In genomic region chr3:143183668-143183970, GRCh38 we compare ENCODE assay signal across 1 cellular context.
TF ChIP-seq lines count a peak whose summit lies in the region.

No MANE protein-coding gene starts in this region.

TF ChIP-seq in K562, 482 proteins besides CTCF, POLR2A, EP300 and RAD21 (continued from another document and continues in another):
- TF ChIP-seq ZBTB40 (IDR thresholded peaks at IDR 0.05) (peak; percentile 51; the same call in 1 of the 2 replicates), ZBTB40 (CRISPR knock-in tag; IDR thresholded peaks at IDR 0.05) (no peak), ZNF76 (CRISPR knock-in tag; IDR thresholded peaks at IDR 0.05; ENCODE audit: borderline replicate concordance) (no peak), ZNF764 (CRISPR knock-in tag; IDR thresholded peaks at IDR 0.05; ENCODE audit: low read depth) (no peak), ZNF830 (CRISPR knock-in tag; IDR thresholded peaks at IDR 0.05) (no peak), MLLT1 (IDR thresholded peaks at IDR 0.05) (peak; percentile 70 to 86), HDAC2 (IDR thresholded peaks at IDR 0.05) (peak; percentile 77; the same call in 1 of the 2 replicates), ETS2 (tag; IDR thresholded peaks at IDR 0.05; ENCODE audit: borderline replicate concordance, poor library complexity, severe bottlenecking) (no peak), MYBL2 (IDR thresholded peaks at IDR 0.05; ENCODE audit: low read depth) (0 out of 2 replicates have a peak, but pooled peaks have one; percentile 21), MYBL2 (CRISPR knock-in tag; IDR thresholded peaks at IDR 0.05; ENCODE audit: borderline replicate concordance) (no peak), YBX1 (IDR thresholded peaks at IDR 0.05) (0 out of 2 replicates have a peak, but pooled peaks have one; percentile 40), HBP1 (CRISPR knock-in tag; IDR thresholded peaks at IDR 0.05) (peak; percentile 76; the same call in 1 of the 2 replicates), HDAC1 (IDR thresholded peaks at IDR 0.05) (peak; percentile 67 to 92; a peak in 3 of 4 replicates), POLR2AphosphoS2 (IDR thresholded peaks at IDR 0.05; ENCODE audit: low read length) (no peak), KLF1 (tag; IDR thresholded peaks at IDR 0.05) (no peak), RAD51 (IDR thresholded peaks at IDR 0.05; ENCODE audit: borderline replicate concordance, low read depth) (0 out of 2 replicates have a peak, but pooled peaks have one; percentile 6), ZEB2 (IDR thresholded peaks at IDR 0.05) (peak; percentile 65; the same call in 1 of the 2 replicates), ZNF274 (IDR thresholded peaks at IDR 0.05; ENCODE audit: borderline replicate concordance, low read depth, low read length) (no peak), ESRRA (IDR thresholded peaks at IDR 0.05; ENCODE audit: borderline replicate concordance, low read depth) (no peak), PTBP1 (IDR thresholded peaks at IDR 0.05; ENCODE audit: low read depth, low read length) (no peak), MCM7 (IDR thresholded peaks at IDR 0.05) (peak; percentile 74 to 80; a peak in 2 of 4 replicates), TEAD2 (tag; IDR thresholded peaks at IDR 0.05) (no peak), HINFP (tag; conservative IDR thresholded peaks at IDR 0.05; ENCODE audit: low read depth) (no peak), CLOCK (CRISPR knock-in tag; IDR thresholded peaks at IDR 0.05; ENCODE audit: borderline replicate concordance) (no peak), THRAP3 (IDR thresholded peaks at IDR 0.05; ENCODE audit: borderline replicate concordance) (0 out of 2 replicates have a peak, but pooled peaks have one; percentile 67), BCL6 (CRISPR knock-in tag; IDR thresholded peaks at IDR 0.05) (no peak), ZBTB26 (CRISPR knock-in tag; IDR thresholded peaks at IDR 0.05) (peak; percentile 94), POLR2B (IDR thresholded peaks at IDR 0.05; ENCODE audit: low read depth, partially characterized antibody) (peak; percentile 18), LEF1 (IDR thresholded peaks at IDR 0.05) (peak; percentile 80; the same call in 1 of the 2 replicates), RBM14 (IDR thresholded peaks at IDR 0.05; ENCODE audit: borderline replicate concordance, insufficient read depth, low read depth, low read length) (no peak), ZNF140 (CRISPR knock-in tag; IDR thresholded peaks at IDR 0.05) (no peak), FOXK2 (conservative IDR thresholded peaks at IDR 0.05 in 1 of 2, IDR thresholded peaks at IDR 0.05 in 1 of 2; ENCODE audit: low read depth in 2 of 2) (peak in 1 of 2 experiments; percentile 69; a peak in 2 of 4 replicates), TGIF2 (CRISPR knock-in tag; IDR thresholded peaks at IDR 0.05) (no peak), MAZ (CRISPR knock-in tag; conservative IDR thresholded peaks at IDR 0.05 in 1 of 2, IDR thresholded peaks at IDR 0.05 in 1 of 2) (0 out of 4 replicates have a peak, but pooled peaks of 1 of the 2 experiments have one; percentile 29), KHSRP (IDR thresholded peaks at IDR 0.05) (peak; percentile 44; the same call in 1 of the 2 replicates), ZNF316 (IDR thresholded peaks at IDR 0.05) (peak; percentile 12; the same call in 1 of the 2 replicates), SOX6 (IDR thresholded peaks at IDR 0.05) (0 out of 2 replicates have a peak, but pooled peaks have one; percentile 39), NCOA4 (IDR thresholded peaks at IDR 0.05; ENCODE audit: partially characterized antibody) (peak; percentile 80), SMARCE1 (IDR thresholded peaks at IDR 0.05) (peak; percentile 90; the same call in 1 of the 2 replicates), SRSF7 (optimal IDR thresholded peaks at IDR 0.05; ENCODE audit: low read depth, low read length) (no peak), ASH1L (IDR thresholded peaks at IDR 0.05; ENCODE audit: borderline replicate concordance, low read depth, partially characterized antibody) (peak; percentile 48), NR2C1 (IDR thresholded peaks at IDR 0.05) (0 out of 2 replicates have a peak, but pooled peaks have one; percentile 18), NR2C1 (tag; IDR thresholded peaks at IDR 0.05) (no peak), CC2D1A (IDR thresholded peaks at IDR 0.05) (peak; percentile 80; the same call in 1 of the 2 replicates), HMBOX1 (IDR thresholded peaks at IDR 0.05) (no peak), ZNF740 (CRISPR knock-in tag; IDR thresholded peaks at IDR 0.05) (no peak), ZNF740 (tag; IDR thresholded peaks at IDR 0.05) (no peak), ILF3 (IDR thresholded peaks at IDR 0.05; ENCODE audit: borderline replicate concordance) (no peak), NFE2 (IDR thresholded peaks at IDR 0.05; ENCODE audit: low read depth) (no peak)
